In genomic region chr3:22536582-22536981, GRCh38 we compare ENCODE assay signal across 21 cellular contexts.
A peak's percentile ranks its signal among the peaks of the same experiment; 100 is the strongest.
DNase-seq lines count a peak whose midpoint lies in the region; ATAC-seq and TF ChIP-seq lines count a peak whose summit lies in the region.
"Had no signal": no experiment of that assay in that cellular context is flagged by ENCODE, and none has a peak within 500 bp of the region (broad histone marks: within the 10 kb centered on the region; RNA-seq: fewer than 3 reads in every experiment).

No MANE protein-coding gene starts in this region.

- H3K4me3 ChIP-seq in Loucy (ENCODE audit: low read length, poor library complexity, severe bottlenecking) (no peak overlapping the region), neural progenitor cell (no peak overlapping the region)

- DNase-seq in NCI-H524 (lab: John Stamatoyannopoulos, UW): peak; percentile 16 to 80
- peak; percentile 47 for DNase-seq in ecto neural progenitor cell (ENCODE audit: low spot score)
- DNase-seq in neural progenitor cell (ENCODE audit: low spot score): no peak
- DNase-seq in activated CD8-positive, alpha-beta memory T cell treated with anti-CD3 and anti-CD28 coated beads, Interleukin-2, amount 50 U/mL, for 48 hours: no peak
- DNase-seq in activated CD8-positive, alpha-beta memory T cell treated with anti-CD3 and anti-CD28 coated beads, Interleukin-2, amount 50 U/mL, for 4 hours: no peak
- DNase-seq: CD4-positive, CD25-positive, alpha-beta regulatory T cell; COR-L47; DMS153; GDM1; GOT3; HCEC 1CT; KG1; NCI-H1092 treated with DMSO at 0.1 percent for 48 hours; NCI-H1436 treated with DMSO at 0.1 percent for 48 hours; NCI-H2029 treated with DMSO at 0.1 percent for 48 hours; NCI-H748 treated with DMSO at 0.1 percent for 48 hours; SIG-M5; T-cell had no signal

- no peaks in the 10 kb centered on the region for H3K9me2 ChIP-seq in Loucy (replicated peaks; ENCODE audit: low read depth, low read length)

- H3K4me1 Mint-ChIP-seq in neural progenitor cell: peaks cover 6% of the 10 kb centered on the region
- H3K4me1 Mint-ChIP-seq in activated T-helper 17 cell treated with anti-CD3 and anti-CD28 coated beads, Interleukin-2, amount 50 U/mL, for 72 hours: no peaks in the 10 kb centered on the region
- H3K4me1 Mint-ChIP-seq: CD4-positive, CD25-positive, alpha-beta regulatory T cell; T-cell had no signal

- H3K9me3 ChIP-seq in Loucy (ENCODE audit: insufficient read depth, low read depth, low read length) (peaks cover 4% of the 10 kb centered on the region; the same call in 1 of the 2 replicates), neural progenitor cell (ENCODE audit: low read depth) (no peaks in the 10 kb centered on the region)

- H3K27me3 Mint-ChIP-seq in neural progenitor cell (ENCODE audit: insufficient read depth, low read depth): no peaks in the 10 kb centered on the region
- H3K27me3 Mint-ChIP-seq in activated T-helper 17 cell treated with anti-CD3 and anti-CD28 coated beads, Interleukin-2, amount 50 U/mL, for 72 hours: no peaks in the 10 kb centered on the region
- H3K27me3 Mint-ChIP-seq: CD4-positive, CD25-positive, alpha-beta regulatory T cell; T-cell had no signal

- no peak for TF ChIP-seq CTCF in Loucy (conservative IDR thresholded peaks at IDR 0.05; ENCODE audit: low read length)
- TF ChIP-seq CTCF in neural progenitor cell (IDR thresholded peaks at IDR 0.05): no peak

- H3K27ac Mint-ChIP-seq in neural progenitor cell: peak overlapping the region; percentile 31
- no peak overlapping the region for H3K27ac Mint-ChIP-seq in activated T-helper 17 cell treated with anti-CD3 and anti-CD28 coated beads, Interleukin-2, amount 50 U/mL, for 72 hours
- H3K27ac Mint-ChIP-seq: T-cell had no signal

- no peak for ATAC-seq in activated T-helper 17 cell treated with anti-CD3 and anti-CD28 coated beads, Interleukin-2, amount 50 U/mL, for 72 hours (replicated peaks)
- ATAC-seq: Panc1, T-cell had no signal

- H3K4me3 Mint-ChIP-seq in neural progenitor cell: no peak overlapping the region
- no peak overlapping the region for H3K4me3 Mint-ChIP-seq in activated T-helper 17 cell treated with anti-CD3 and anti-CD28 coated beads, Interleukin-2, amount 50 U/mL, for 72 hours
- H3K4me3 Mint-ChIP-seq: CD4-positive, CD25-positive, alpha-beta regulatory T cell; T-cell had no signal

- H4K20me1 ChIP-seq in Loucy (ENCODE audit: insufficient read depth, low read length, poor library complexity, severe bottlenecking) (no peaks in the 10 kb centered on the region), neural progenitor cell (ENCODE audit: low read depth) (no peaks in the 10 kb centered on the region)

- H3F3A ChIP-seq in Loucy (ENCODE audit: low read depth) (no peaks in the 10 kb centered on the region), neural progenitor cell (ENCODE audit: low read depth) (peaks cover 3% of the 10 kb centered on the region)

- H3K27me3 ChIP-seq in Loucy (ENCODE audit: insufficient read depth, low read length, poor library complexity, severe bottlenecking) (no peaks in the 10 kb centered on the region), neural progenitor cell (no peaks in the 10 kb centered on the region)

- H3K4me2 ChIP-seq in Loucy (ENCODE audit: low read depth, low read length, poor library complexity, severe bottlenecking) (peak overlapping the region; percentile 36), neural progenitor cell (no peak overlapping the region)

- no peak overlapping the region for H3K27ac ChIP-seq in neural progenitor cell

- H2AFZ ChIP-seq in Loucy (ENCODE audit: low read length): no peak overlapping the region
- no peak overlapping the region for H2AFZ ChIP-seq in neural progenitor cell (replicated peaks)

- H3K9ac ChIP-seq in Loucy (ENCODE audit: low read depth, low read length, poor library complexity, severe bottlenecking): peak overlapping the region; percentile 29
- no peak overlapping the region for H3K9ac ChIP-seq in neural progenitor cell

- H3K36me3 Mint-ChIP-seq in neural progenitor cell: no peaks in the 10 kb centered on the region
- H3K36me3 Mint-ChIP-seq in activated T-helper 17 cell treated with anti-CD3 and anti-CD28 coated beads, Interleukin-2, amount 50 U/mL, for 72 hours (ENCODE audit: low read depth): no peaks in the 10 kb centered on the region
- H3K36me3 Mint-ChIP-seq: CD4-positive, CD25-positive, alpha-beta regulatory T cell; T-cell had no signal

- peaks cover 19% of the 10 kb centered on the region for H3K4me1 ChIP-seq in Loucy (ENCODE audit: insufficient read depth, low read length, poor library complexity, severe bottlenecking)
- H3K4me1 ChIP-seq in neural progenitor cell: no peaks in the 10 kb centered on the region

- H3K36me3 ChIP-seq in Loucy (ENCODE audit: insufficient read depth, low read length) (no peaks in the 10 kb centered on the region), neural progenitor cell (no peaks in the 10 kb centered on the region)

- H3K79me2 ChIP-seq in Loucy (ENCODE audit: insufficient read depth, low read length): no peaks in the 10 kb centered on the region
- H3K79me2 ChIP-seq in neural progenitor cell (ENCODE audit: low read depth): no peaks in the 10 kb centered on the region

- no peaks in the 10 kb centered on the region for H3K9me3 Mint-ChIP-seq in neural progenitor cell
- H3K9me3 Mint-ChIP-seq in activated T-helper 17 cell treated with anti-CD3 and anti-CD28 coated beads, Interleukin-2, amount 50 U/mL, for 72 hours: peaks cover 5% of the 10 kb centered on the region

Comparison
In these comparisons a context has a peak if more than half of its experiments do, and no peak if none do; other contexts are left out.
1. DNase-seq: peak in NCI-H524 (2 of 2) and ecto neural progenitor cell (single experiment); none in neural progenitor cell (single experiment), activated CD8-positive, alpha-beta memory T cell treated with anti-CD3 and anti-CD28 coated beads, Interleukin-2, amount 50 U/mL, for 48 hours (single experiment) and activated CD8-positive, alpha-beta memory T cell treated with anti-CD3 and anti-CD28 coated beads, Interleukin-2, amount 50 U/mL, for 4 hours (single experiment).